In genomic region chr16:14632693-14633569, GRCh38 we compare ENCODE assay signal across 8 cellular contexts. TPM values are rescaled to one million over a fixed set of nuclear protein-coding genes. Genes with fewer than 3 reads are reported as not detected.
DNase-seq lines count a peak whose midpoint lies in the region; ATAC-seq, FAIRE-seq and TF ChIP-seq lines count a peak whose summit lies in the region.

Gene BFAR (plus strand): TSS chr16:14632951. CDS start chr16:14644347, 11,396 bp downstream.

- peak within 1 kb of the TSS; percentile 79 for H3K4me2 ChIP-seq in OCI-LY7 (ENCODE audit: low read length)
- peak within 1 kb of the TSS; percentile 95 for H3K4me2 ChIP-seq in endothelial cell of umbilical vein (ENCODE audit: insufficient read depth, low read length)

- H3K9me3 ChIP-seq in OCI-LY7 (ENCODE audit: low read length) (no peaks in the 10 kb centered on the region), endothelial cell of umbilical vein (replicated peaks; ENCODE audit: control insufficient read depth, insufficient read depth, low read length) (no peaks in the 10 kb centered on the region)

- CTCF ChIA-PET in OCI-LY7 (lab: Charles Lee; ENCODE audit: unreplicated experiment) = no interaction called here
- CTCF ChIA-PET in endothelial cell of umbilical vein (lab: Charles Lee) = interaction anchor here (1.7 to 2.1 kb wide), 2 partner anchors 11 to 709 kb away, joined by 6 to 10 read pairs; no protein-coding TSS in a partner anchor

- FAIRE-seq in D721Med (lab: Jason Lieb, UNC) (no peak), endothelial cell of umbilical vein (lab: Jason Lieb, UNC) (peak; percentile 79)

- TF ChIP-seq CTCF in D721Med (IDR thresholded peaks at IDR 0.05; ENCODE audit: insufficient read depth, missing control alignments) (no peak), OCI-LY7 (conservative IDR thresholded peaks at IDR 0.05; ENCODE audit: low read length) (no peak), endothelial cell of umbilical vein (IDR thresholded peaks at IDR 0.05; ENCODE audit: extremely low read depth in 1 of 2, insufficient read depth in 1 of 2, low read depth in 1 of 2, low read length in 2 of 2) (no peak)

- peaks cover 40% of the 10 kb centered on the region for H3K4me1 ChIP-seq in OCI-LY7 (ENCODE audit: insufficient read depth, low read length, poor library complexity, severe bottlenecking)
- peaks cover 27% of the 10 kb centered on the region for H3K4me1 ChIP-seq in endothelial cell of umbilical vein (ENCODE audit: control insufficient read depth, extremely low read depth, insufficient read depth, low read length)

- peak within 1 kb of the TSS; percentile 44; the same call in 1 of the 2 replicates for H2AFZ ChIP-seq in OCI-LY7 (ENCODE audit: low read length)
- peak within 1 kb of the TSS; percentile 36 for H2AFZ ChIP-seq in endothelial cell of umbilical vein (ENCODE audit: low read depth, low read length)

- ATAC-seq in GM21526 (IDR thresholded peaks at IDR 0.05; ENCODE audit: low FRiP score, unreplicated experiment) = peak; percentile 68

- peak; percentile 96 for TF ChIP-seq POLR2A in endothelial cell of umbilical vein (IDR thresholded peaks at IDR 0.05; ENCODE audit: low read depth, low read length)

- H4K20me1 ChIP-seq in OCI-LY7 (ENCODE audit: insufficient read depth, low read length) (peaks cover 19% of the 10 kb centered on the region), endothelial cell of umbilical vein (replicated peaks; ENCODE audit: control insufficient read depth, extremely low read depth, insufficient read depth, low read length) (peaks cover 13% of the 10 kb centered on the region)

- H3K9me1 ChIP-seq in endothelial cell of umbilical vein (replicated peaks; ENCODE audit: control insufficient read depth, extremely low read depth, insufficient read depth, low read length) = no peaks in the 10 kb centered on the region

- intact Hi-C loops in OCI-LY7 (cut with micrococcal nuclease; ENCODE audit: unreplicated experiment) = loop anchor here (1.0 to 2.0 kb wide), 2 partner anchors 27 to 332 kb away; no protein-coding TSS in a partner anchor
- intact Hi-C loops in endothelial cell of umbilical vein (cut with micrococcal nuclease) = loop anchor here (5.0 kb wide), 2 partner anchors 346 to 576 kb away; no protein-coding TSS in a partner anchor

- H3K9ac ChIP-seq in endothelial cell of umbilical vein (replicated peaks; ENCODE audit: extremely low read depth, insufficient read depth, low read length) = peak within 1 kb of the TSS; percentile 99

- H3K9me2 ChIP-seq in OCI-LY7 (ENCODE audit: insufficient read depth, low read length) = no peaks in the 10 kb centered on the region

- H3K4me3 ChIP-seq in OCI-LY7 (ENCODE audit: low read depth, low read length, poor library complexity, severe bottlenecking) (peak within 1 kb of the TSS; percentile 98), endothelial cell of umbilical vein (replicated peaks in 1 of 3; ENCODE audit: insufficient read depth in 1 of 3, low read depth in 1 of 3, low read length in 3 of 3) (peak within 1 kb of the TSS; percentile 85 to 95 (median 92))

- BruUV-seq in OCI-LY7 (replicated peaks; lab: Mats Ljungman, UMichigan) = TSS peak; percentile 56
- TSS peak; percentile 26 for BruUV-seq in endothelial cell of umbilical vein (replicated peaks; lab: Mats Ljungman, UMichigan)

- dilution Hi-C loops in endothelial cell of umbilical vein (cut with MboI; ENCODE audit: extremely low pct_ligation_motif_present, low sequenced_read_pairs) = no loop called here

- H3K27me3 ChIP-seq in endothelial cell of umbilical vein (ENCODE audit: control insufficient read depth in 2 of 2, insufficient read depth in 2 of 2, low read length in 2 of 2) = no peaks in the 10 kb centered on the region

- H3K79me2 ChIP-seq in OCI-LY7 (ENCODE audit: insufficient read depth, low read depth, low read length) = peaks cover 75% of the 10 kb centered on the region
- H3K79me2 ChIP-seq in endothelial cell of umbilical vein (ENCODE audit: control insufficient read depth, insufficient read depth, low read length) = peaks cover 65% of the 10 kb centered on the region

- H3K27ac ChIP-seq in OCI-LY7 (ENCODE audit: low read depth, low read length, poor library complexity, severe bottlenecking) (peak within 1 kb of the TSS; percentile 79), endothelial cell of umbilical vein (ENCODE audit: insufficient read depth, low read depth, low read length) (peak within 1 kb of the TSS; percentile 78)

- DNase-seq in D721Med (ENCODE audit: insufficient read length, low spot score) (peak; percentile 76), HuH-7.5 (ENCODE audit: low spot score) (peak; percentile 88), OCI-LY7 (ENCODE audit: low spot score) (peak; percentile 98), activated T-cell treated with anti-CD3 and anti-CD28 coated beads for 1 hour (ENCODE audit: low read depth) (peak; percentile 99), endothelial cell of umbilical vein (ENCODE audit: low read depth, low spot score) (peak; percentile 97), middle frontal gyrus (ENCODE audit: extremely low spot score, low spot score) (peak; percentile 94)
- peak; percentile 99 for DNase-seq in stimulated activated CD8-positive, alpha-beta memory T cell treated with anti-CD3 and anti-CD28 coated beads, Interleukin-2, amount 100 ng/mL, for 48 hours (ENCODE audit: low read depth in 2 of 2)

- H3K36me3 ChIP-seq in OCI-LY7 (ENCODE audit: insufficient read depth, low read length) (peaks cover 36% of the 10 kb centered on the region), endothelial cell of umbilical vein (ENCODE audit: control insufficient read depth in 2 of 2, extremely low read depth in 1 of 2, insufficient read depth in 2 of 2, low read length in 2 of 2) (peaks cover 0 to 1% of the 10 kb centered on the region in 2 experiments)

- POLR2A ChIA-PET in OCI-LY7 (lab: Charles Lee) (interaction anchor here (0.6 to 1.3 kb wide), 3 partner anchors 29 to 323 kb away, joined by 3 to 5 read pairs (median 3); no protein-coding TSS in a partner anchor), endothelial cell of umbilical vein (lab: Charles Lee) (interaction anchor here (0.7 kb wide), 1 partner anchor 67 kb away, joined by 3 read pairs; no protein-coding TSS in a partner anchor)

TF ChIP-seq in endothelial cell of umbilical vein, 7 proteins besides CTCF, POLR2A, EP300 and RAD21:
- TF ChIP-seq EZH2 (IDR thresholded peaks at IDR 0.05; ENCODE audit: borderline replicate concordance, low read depth, low read length, severe bottlenecking) (no peak), FOS (IDR thresholded peaks at IDR 0.05; ENCODE audit: borderline replicate concordance, insufficient read depth, low read length) (peak; percentile 64), JUN (IDR thresholded peaks at IDR 0.05; ENCODE audit: borderline replicate concordance, insufficient read depth, insufficient read length, low read depth) (peak; percentile 24), GATA2 (IDR thresholded peaks at IDR 0.05; ENCODE audit: insufficient read depth, insufficient read length, low read depth, low read length) (no peak), MAX (IDR thresholded peaks at IDR 0.05; ENCODE audit: insufficient read depth, insufficient read length) (peak; percentile 48), MYC (IDR thresholded peaks at IDR 0.05; ENCODE audit: low read depth, low read length) (peak; percentile 9), POLR2AphosphoS5 (IDR thresholded peaks at IDR 0.05; ENCODE audit: insufficient read depth, low read depth, low read length) (peak; percentile 92)

RNA-seq across cellular contexts. Expression of gene BFAR, which starts in this region (rescaled TPM):
- 34.4 and 36.7 TPM in 2 replicates for total RNA-seq in OCI-LY7 (2014; rRNA removed; shearing (Covaris generic))
- total RNA-seq in OCI-LY7 (2022) (63.4 and 69.7 TPM in 2 replicates), endothelial cell of umbilical vein (73.5 and 84.6 TPM in 2 replicates)
- polyA plus RNA-seq in endothelial cell of umbilical vein = 49.8 and 57.3 TPM in 2 replicates
- polyA plus RNA-seq in endothelial cell of umbilical vein (2011; cell fraction: cytosol; rRNA removed) = 73.8 and 77.1 TPM in 2 replicates
- polyA plus RNA-seq in endothelial cell of umbilical vein (2011; cell fraction: nucleus; rRNA removed) = 34.5 and 34.8 TPM in 2 replicates
- polyA plus RNA-seq in endothelial cell of umbilical vein (2012) = 87.7 and 98.5 TPM in 2 replicates
- polyA minus RNA-seq in endothelial cell of umbilical vein = 67.4 and 72.3 TPM in 2 replicates
- 32.9 TPM for polyA minus RNA-seq in endothelial cell of umbilical vein (2011; cell fraction: cytosol; rRNA and poly(A)+ RNA removed)
- polyA minus RNA-seq in endothelial cell of umbilical vein (2011; cell fraction: nucleus; rRNA and poly(A)+ RNA removed) = 32.8 and 33.5 TPM in 2 replicates

Comparison
In these comparisons a context has a peak if more than half of its experiments do, and no peak if none do; other contexts are left out.
1. Peak in every context shown above with its lines: DNase-seq, ATAC-seq, H3K4me3 ChIP-seq and H3K27ac ChIP-seq.